ENCODE assay signal across 8 cellular contexts in genomic region chr16:29862884-29863668, GRCh38.
A peak's percentile ranks its signal among the peaks of the same experiment; 100 is the strongest.
DNase-seq lines count a peak whose midpoint lies in the region; ATAC-seq and FAIRE-seq lines count a peak whose summit lies in the region.

Gene CDIPT (minus strand): TSS chr16:29863226. CDS start chr16:29862857, 369 bp downstream.

- FAIRE-seq in islet of Langerhans (lab: Jason Lieb, UNC), result peak; percentile 70

- ATAC-seq in GM19023 (IDR thresholded peaks at IDR 0.05; ENCODE audit: unreplicated experiment) (peak; percentile 95), HG03342 (IDR thresholded peaks at IDR 0.05; ENCODE audit: unreplicated experiment) (peak; percentile 92)
- peak; percentile 100 for ATAC-seq in activated CD4-positive, CD25-positive, alpha-beta regulatory T cell treated with anti-CD3 and anti-CD28 coated beads, Interleukin-2, amount 50 U/mL, for 24 hours

- DNase-seq in AG20443 (ENCODE audit: low spot score) (peak; percentile 96), NCI-H446 treated with DMSO at 0.1 percent for 48 hours (lab: John Stamatoyannopoulos, UW) (peak; percentile 89), cerebellar cortex (ENCODE audit: low spot score) (peak; percentile 99)
- DNase-seq in stimulated activated CD4-positive, alpha-beta T cell treated with anti-CD3 and anti-CD28 coated beads, Interleukin-12 subunit alpha, Interleukin-12 subunit beta, amount 100 ng/mL, for 4 hours, result peak; percentile 90

Comparison
In these comparisons a context has a peak if more than half of its experiments do, and no peak if none do; other contexts are left out.
1. Peak in every context shown above with its lines: DNase-seq and ATAC-seq.